12 cellular contexts compared by ENCODE assay signal in genomic region chr6:2224847-2225382, GRCh38.
"Had no signal": no experiment of that assay in that cellular context is flagged by ENCODE, and none has a peak within 500 bp of the region (broad histone marks: within the 10 kb centered on the region; RNA-seq: fewer than 3 reads in every experiment).

No MANE protein-coding gene starts in this region.

- H3K36me3 ChIP-seq: brain microvascular endothelial cell, heart left ventricle, sigmoid colon had no signal

- H3K4me3 ChIP-seq: heart left ventricle, sigmoid colon had no signal

- H3K4me1 ChIP-seq: sigmoid colon had no signal

- H3K9me3 ChIP-seq: heart left ventricle, sigmoid colon had no signal

- DNase-seq: activated gamma-delta T cell treated with Interleukin-2 at 50 U/mL for 16 hours; activated T-cell treated with anti-CD3 and anti-CD28 coated beads, Interleukin-2, amount 50 U/mL, for 1 hour; anterior cingulate cortex; brain microvascular endothelial cell; heart left ventricle; mesenchymal stem cell; naive B cell; nucleus accumbens; sigmoid colon; stimulated activated CD4-positive, alpha-beta T cell treated with anti-CD3 and anti-CD28 coated beads, Interleukin-4, amount 100 ng/mL, for 1 hour; stimulated activated naive CD4-positive, alpha-beta T cell treated with Interleukin-2 at 50 U/mL for 16 hours had no signal

- H3K27ac ChIP-seq: brain microvascular endothelial cell, heart left ventricle, sigmoid colon had no signal

- ATAC-seq: heart left ventricle, WTC11 had no signal

- H3K27me3 ChIP-seq: brain microvascular endothelial cell, heart left ventricle, sigmoid colon had no signal
